Comparison of ENCODE assay signal across 19 cellular contexts in genomic region chr2:229245013-229245412, GRCh38. TPM values are rescaled to one million over a fixed set of nuclear protein-coding genes. Genes with fewer than 3 reads are reported as not detected.
"Had no signal": no experiment of that assay in that cellular context is flagged by ENCODE, and none has a peak within 500 bp of the region (broad histone marks: within the 10 kb centered on the region; RNA-seq: fewer than 3 reads in every experiment).

No MANE protein-coding gene starts in this region.

- H3K36me3 ChIP-seq: esophagus muscularis mucosa, left lung, ovary, upper lobe of left lung had no signal

- H3K27ac ChIP-seq: esophagus muscularis mucosa, left lung, ovary, psoas muscle, testis, upper lobe of left lung, VCaP had no signal

- ATAC-seq: left lung; naive thymus-derived CD8-positive, alpha-beta T cell; psoas muscle; sciatic nerve; stimulated activated memory B cell treated with anti-CD40 and anti-IgM and Interleukin-4, amounts not matched to agents 10 μg/mL and 1 μg/mL and 100 μg/mL, for 72 hours had no signal

- H3K9me3 ChIP-seq: ovary, psoas muscle, testis had no signal

- H3K27me3 ChIP-seq: esophagus muscularis mucosa, left lung, ovary, testis, upper lobe of left lung had no signal

- DNase-seq: activated CD4-positive, alpha-beta T cell treated with anti-CD3 and anti-CD28 coated beads for 1 hour; activated gamma-delta T cell; effector memory CD4-positive, alpha-beta T cell; left lung; mesenchymal stem cell; naive thymus-derived CD8-positive, alpha-beta T cell; ovary; psoas muscle; stimulated activated CD4-positive, alpha-beta T cell treated with anti-CD3 and anti-CD28 coated beads, Interleukin-4, amount 100 ng/mL, for 24 hours; SW 1271; T-helper 2 cell; testis; upper lobe of left lung had no signal

- H3K4me1 ChIP-seq: esophagus muscularis mucosa, left lung, psoas muscle, testis had no signal

- H3K4me3 ChIP-seq: esophagus muscularis mucosa, left lung, ovary, psoas muscle, testis, upper lobe of left lung had no signal

RNA-seq across cellular contexts. Expression of gene PID1, which starts 26.1 kb away (rescaled TPM):
- total RNA-seq: activated CD8-positive, alpha-beta memory T cell treated with anti-CD3 and anti-CD28 coated beads for 36 hours; endothelial cell of umbilical vein had no signal
